1 cellular context compared by ENCODE assay signal in genomic region chr1:50873458-50874187, GRCh38.
A peak's percentile ranks its signal among the peaks of the same experiment; 100 is the strongest.
TF ChIP-seq lines count a peak whose summit lies in the region.

No MANE protein-coding gene starts in this region.

TF ChIP-seq in GM12878, 131 proteins besides CTCF, POLR2A, EP300 and RAD21 (continued from another document):
- TF ChIP-seq PKNOX1 (IDR thresholded peaks at IDR 0.05) (no peak), CUX1 (IDR thresholded peaks at IDR 0.05; ENCODE audit: insufficient replicate concordance, low read depth, low read length) (no peak), CHD1 (IDR thresholded peaks at IDR 0.05; ENCODE audit: low read depth, low read length) (no peak), ETV6 (conservative IDR thresholded peaks at IDR 0.05 in 1 of 2, IDR thresholded peaks at IDR 0.05 in 1 of 2; ENCODE audit: borderline replicate concordance in 1 of 2, low read depth in 1 of 2) (no peak), ASH2L (IDR thresholded peaks at IDR 0.05; ENCODE audit: borderline replicate concordance, low read depth) (no peak), SKIL (IDR thresholded peaks at IDR 0.05; ENCODE audit: low read depth, poor library complexity, severe bottlenecking) (peak; percentile 81), DPF2 (IDR thresholded peaks at IDR 0.05) (peak; percentile 38; the same call in 1 of the 2 replicates), YY1 (IDR thresholded peaks at IDR 0.05; ENCODE audit: low read depth, low read length) (peak; percentile 72), ZZZ3 (IDR thresholded peaks at IDR 0.05; ENCODE audit: control insufficient read depth, insufficient read length, low read depth) (no peak), EZH2 (IDR thresholded peaks at IDR 0.05; ENCODE audit: borderline replicate concordance, control insufficient read depth, low read depth, low read length) (no peak), PAX8 (IDR thresholded peaks at IDR 0.05) (no peak), RELB (IDR thresholded peaks at IDR 0.05; ENCODE audit: low read depth) (0 out of 2 replicates have a peak, but pooled peaks have one; percentile 26), HSF1 (IDR thresholded peaks at IDR 0.05; ENCODE audit: low read depth, low read length) (no peak), KDM1A (IDR thresholded peaks at IDR 0.05; ENCODE audit: borderline replicate concordance) (no peak), EGR1 (IDR thresholded peaks at IDR 0.05; ENCODE audit: borderline replicate concordance in 1 of 2, low read depth in 2 of 2, low read length in 2 of 2) (no peak), MAX (IDR thresholded peaks at IDR 0.05; ENCODE audit: low read depth, low read length) (no peak), CEBPZ (IDR thresholded peaks at IDR 0.05; ENCODE audit: low read depth, low read length) (no peak), EED (IDR thresholded peaks at IDR 0.05; ENCODE audit: low read depth) (no peak), ZNF217 (IDR thresholded peaks at IDR 0.05) (no peak), IRF3 (IDR thresholded peaks at IDR 0.05) (no peak), MEF2A (IDR thresholded peaks at IDR 0.05; ENCODE audit: insufficient read depth, low read depth, low read length) (no peak), ZNF687 (IDR thresholded peaks at IDR 0.05) (no peak), RAD51 (IDR thresholded peaks at IDR 0.05) (no peak), IRF4 (IDR thresholded peaks at IDR 0.05; ENCODE audit: low read depth, low read length) (0 out of 2 replicates have a peak, but pooled peaks have one; percentile 66), PBX3 (IDR thresholded peaks at IDR 0.05; ENCODE audit: insufficient replicate concordance, low read depth, low read length) (no peak), E4F1 (IDR thresholded peaks at IDR 0.05; ENCODE audit: borderline replicate concordance, partially characterized antibody) (no peak)
TF ChIP-seq in GM12878: peak in this region for 30.
